ENCODE assay signal across 17 cellular contexts in the genomic region with DNA sequence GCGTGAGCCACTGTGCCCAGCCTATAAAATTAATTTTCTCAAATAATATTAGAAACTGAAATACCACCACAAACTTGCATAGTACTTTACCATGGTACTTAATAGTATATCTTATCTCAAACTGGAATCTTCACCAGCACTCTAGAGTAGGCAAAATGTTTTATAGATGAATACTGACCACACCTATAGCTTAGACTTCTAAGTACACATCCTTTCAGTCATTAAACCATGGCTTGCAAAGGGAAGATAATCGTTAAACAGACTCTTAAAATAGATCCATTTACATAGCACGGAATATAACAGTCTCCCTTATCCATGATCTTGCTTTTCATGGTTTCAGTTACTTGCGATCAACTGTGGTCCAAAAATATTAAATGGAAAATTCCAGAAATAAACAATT.
DNase-seq lines count a peak whose midpoint lies in the region; ATAC-seq lines count a peak whose summit lies in the region.
"Had no signal": no experiment of that assay in that cellular context is flagged by ENCODE, and none has a peak within 500 bp of the region (broad histone marks: within the 10 kb centered on the region; RNA-seq: fewer than 3 reads in every experiment).

No MANE protein-coding gene starts in this region.

- ATAC-seq in activated naive CD4-positive, alpha-beta T cell treated with anti-CD3 and anti-CD28 coated beads, Interleukin-2, amount 50 U/mL, for 72 hours, result no peak
- no peak for ATAC-seq in GM21576 (IDR thresholded peaks at IDR 0.05; ENCODE audit: unreplicated experiment)
- ATAC-seq: HepG2 had no signal

- no peaks in the 10 kb centered on the region for H3K9me3 Mint-ChIP-seq in activated naive CD4-positive, alpha-beta T cell treated with anti-CD3 and anti-CD28 coated beads, Interleukin-2, amount 50 U/mL, for 24 hours
- H3K9me3 Mint-ChIP-seq in activated naive CD4-positive, alpha-beta T cell treated with anti-CD3 and anti-CD28 coated beads, Interleukin-2, amount 50 U/mL, for 72 hours, result no peaks in the 10 kb centered on the region
- H3K9me3 Mint-ChIP-seq: CD4-positive, alpha-beta memory T cell; H9; IgD-negative memory B cell had no signal

- no peak overlapping the region for H3K4me3 Mint-ChIP-seq in activated naive CD4-positive, alpha-beta T cell treated with anti-CD3 and anti-CD28 coated beads, Interleukin-2, amount 50 U/mL, for 24 hours
- H3K4me3 Mint-ChIP-seq: CD4-positive, alpha-beta memory T cell; H9; IgD-negative memory B cell had no signal

- no peaks in the 10 kb centered on the region for H3K27me3 Mint-ChIP-seq in activated naive CD4-positive, alpha-beta T cell treated with anti-CD3 and anti-CD28 coated beads, Interleukin-2, amount 50 U/mL, for 24 hours
- H3K27me3 Mint-ChIP-seq: CD4-positive, alpha-beta memory T cell; IgD-negative memory B cell had no signal

- H3K27ac ChIP-seq in epithelial cell of prostate, result peak overlapping the region; percentile 38
- H3K27ac ChIP-seq: C4-2B had no signal

- intact Hi-C loops in posterior cingulate gyrus (cut with DNase I), result no loop called here

- H3K27ac Mint-ChIP-seq in activated naive CD4-positive, alpha-beta T cell treated with anti-CD3 and anti-CD28 coated beads, Interleukin-2, amount 50 U/mL, for 24 hours, result peak overlapping the region; percentile 17
- no peak overlapping the region for H3K27ac Mint-ChIP-seq in activated naive CD4-positive, alpha-beta T cell treated with anti-CD3 and anti-CD28 coated beads, Interleukin-2, amount 50 U/mL, for 72 hours
- H3K27ac Mint-ChIP-seq: IgD-negative memory B cell had no signal

- H3K36me3 Mint-ChIP-seq in activated naive CD4-positive, alpha-beta T cell treated with anti-CD3 and anti-CD28 coated beads, Interleukin-2, amount 50 U/mL, for 24 hours, result peaks cover 19% of the 10 kb centered on the region
- H3K36me3 Mint-ChIP-seq in activated naive CD4-positive, alpha-beta T cell treated with anti-CD3 and anti-CD28 coated beads, Interleukin-2, amount 50 U/mL, for 72 hours, result no peaks in the 10 kb centered on the region

- DNase-seq in activated naive CD4-positive, alpha-beta T cell treated with anti-CD3 and anti-CD28 coated beads, Interleukin-2, amount 50 U/mL, for 72 hours (ENCODE audit: low spot score in 2 of 2), result no peak
- DNase-seq in LoVo (ENCODE audit: low spot score) (peak; percentile 28), epithelial cell of prostate (ENCODE audit: low read depth, low spot score) (no peak), AML-193 (lab: John Stamatoyannopoulos, UW) (no peak), posterior cingulate gyrus (no peak)
- DNase-seq: 8988T; BE2C; CD4-positive, alpha-beta memory T cell; DMS153; DMS79; GF-D8; H9 had no signal

- peaks cover 13% of the 10 kb centered on the region for H3K4me1 Mint-ChIP-seq in activated naive CD4-positive, alpha-beta T cell treated with anti-CD3 and anti-CD28 coated beads, Interleukin-2, amount 50 U/mL, for 24 hours
- H3K4me1 Mint-ChIP-seq: H9 had no signal
